8 cellular contexts compared by ENCODE assay signal in genomic region chr17:80866050-80866793, GRCh38.
DNase-seq lines count a peak whose midpoint lies in the region; ATAC-seq and TF ChIP-seq lines count a peak whose summit lies in the region.

No MANE protein-coding gene starts in this region.

- H3K36me3 Mint-ChIP-seq in activated naive CD8-positive, alpha-beta T cell treated with anti-CD3 and anti-CD28 coated beads, Interleukin-2, amount 50 U/mL, for 24 hours (ENCODE audit: low read depth) = peaks cover 51% of the 10 kb centered on the region

- no peak for TF ChIP-seq POLR2A in NB4 (IDR thresholded peaks at IDR 0.05; ENCODE audit: extremely low read depth, insufficient read length)

- H3K27ac ChIP-seq in SU-DHL-6 (ENCODE audit: low read depth, low read length) = no peak overlapping the region

- H3K9me3 Mint-ChIP-seq in activated naive CD8-positive, alpha-beta T cell treated with anti-CD3 and anti-CD28 coated beads, Interleukin-2, amount 50 U/mL, for 24 hours = peaks cover 24% of the 10 kb centered on the region

- peak overlapping the region; percentile 76 for H3K27ac Mint-ChIP-seq in activated naive CD8-positive, alpha-beta T cell treated with anti-CD3 and anti-CD28 coated beads, Interleukin-2, amount 50 U/mL, for 24 hours

- TF ChIP-seq CTCF in NB4 (IDR thresholded peaks at IDR 0.05; ENCODE audit: low read depth, low read length) (peak; percentile 83), SU-DHL-6 (IDR thresholded peaks at IDR 0.05; ENCODE audit: insufficient read depth, low read length, poor library complexity, severe bottlenecking) (peak; percentile 44)

- H3K4me2 ChIP-seq in SU-DHL-6 (ENCODE audit: low read depth, low read length, poor library complexity, severe bottlenecking) = no peak overlapping the region

- no peaks in the 10 kb centered on the region for H3K27me3 ChIP-seq in SU-DHL-6 (ENCODE audit: low read length)

- intact Hi-C loops in left cardiac atrium (cut with DNase I) = loop anchor here (5.0 kb wide), 2 partner anchors 101 to 116 kb away; no protein-coding TSS in a partner anchor
- intact Hi-C loops in sciatic nerve (cut with DNase I) = no loop called here

- no peak for ATAC-seq in activated naive CD8-positive, alpha-beta T cell treated with anti-CD3 and anti-CD28 coated beads, Interleukin-2, amount 50 U/mL, for 24 hours
- peak; percentile 53 to 75 for ATAC-seq in left cardiac atrium
- peak; percentile 68 for ATAC-seq in sciatic nerve
- ATAC-seq in HG03521 (IDR thresholded peaks at IDR 0.05; ENCODE audit: unreplicated experiment) = no peak

- no peak overlapping the region for H3K9ac ChIP-seq in SU-DHL-6 (ENCODE audit: low read length)

- no peaks in the 10 kb centered on the region for H3K9me2 ChIP-seq in SU-DHL-6 (replicated peaks; ENCODE audit: insufficient read depth, low read length)

- no peaks in the 10 kb centered on the region for H3K36me3 ChIP-seq in SU-DHL-6 (ENCODE audit: low read length)

- H4K20me1 ChIP-seq in SU-DHL-6 (ENCODE audit: low read depth, low read length) = no peaks in the 10 kb centered on the region

- DNase-seq in G401 (ENCODE audit: low spot score) (peak; percentile 74), NB4 (ENCODE audit: low read depth) (peak; percentile 64), left cardiac atrium (peak; percentile 70), sciatic nerve (ENCODE audit: low spot score) (peak; percentile 85), OCI-M2 (lab: John Stamatoyannopoulos, UW; ENCODE audit: unreplicated experiment) (no peak)
- peak; percentile 85 for DNase-seq in activated naive CD8-positive, alpha-beta T cell treated with anti-CD3 and anti-CD28 coated beads, Interleukin-2, amount 50 U/mL, for 24 hours

- H3F3A ChIP-seq in SU-DHL-6 (ENCODE audit: insufficient read depth) = no peaks in the 10 kb centered on the region

- no peaks in the 10 kb centered on the region for H3K27me3 Mint-ChIP-seq in activated naive CD8-positive, alpha-beta T cell treated with anti-CD3 and anti-CD28 coated beads, Interleukin-2, amount 50 U/mL, for 24 hours

- in situ Hi-C loops in G401 (cut with HindIII; ENCODE audit: low sequenced_read_pairs) = no loop called here

- no peak overlapping the region for H3K4me3 Mint-ChIP-seq in activated naive CD8-positive, alpha-beta T cell treated with anti-CD3 and anti-CD28 coated beads, Interleukin-2, amount 50 U/mL, for 24 hours

- H3K4me1 Mint-ChIP-seq in activated naive CD8-positive, alpha-beta T cell treated with anti-CD3 and anti-CD28 coated beads, Interleukin-2, amount 50 U/mL, for 24 hours = peaks cover 93% of the 10 kb centered on the region

- H3K79me2 ChIP-seq in SU-DHL-6 (ENCODE audit: insufficient read depth, low read length) = no peaks in the 10 kb centered on the region

- H3K4me3 ChIP-seq in NB4 (ENCODE audit: low read depth, low read length) = no peak overlapping the region
- no peak overlapping the region for H3K4me3 ChIP-seq in SU-DHL-6 (ENCODE audit: insufficient read depth, low read length, poor library complexity, severe bottlenecking)

- H3K9me3 ChIP-seq in SU-DHL-6 (ENCODE audit: insufficient read depth, low read length) = no peaks in the 10 kb centered on the region

- no peak overlapping the region for H2AFZ ChIP-seq in SU-DHL-6 (ENCODE audit: low read depth, low read length, severe bottlenecking)

Comparison
In these comparisons a context has a peak if more than half of its experiments do, and no peak if none do; other contexts are left out.
1. ATAC-seq: peak in left cardiac atrium (2 of 2) and sciatic nerve (single experiment); none in activated naive CD8-positive, alpha-beta T cell treated with anti-CD3 and anti-CD28 coated beads, Interleukin-2, amount 50 U/mL, for 24 hours (single experiment) and HG03521 (single experiment).